9 cellular contexts compared by ENCODE assay signal in the genomic region with DNA sequence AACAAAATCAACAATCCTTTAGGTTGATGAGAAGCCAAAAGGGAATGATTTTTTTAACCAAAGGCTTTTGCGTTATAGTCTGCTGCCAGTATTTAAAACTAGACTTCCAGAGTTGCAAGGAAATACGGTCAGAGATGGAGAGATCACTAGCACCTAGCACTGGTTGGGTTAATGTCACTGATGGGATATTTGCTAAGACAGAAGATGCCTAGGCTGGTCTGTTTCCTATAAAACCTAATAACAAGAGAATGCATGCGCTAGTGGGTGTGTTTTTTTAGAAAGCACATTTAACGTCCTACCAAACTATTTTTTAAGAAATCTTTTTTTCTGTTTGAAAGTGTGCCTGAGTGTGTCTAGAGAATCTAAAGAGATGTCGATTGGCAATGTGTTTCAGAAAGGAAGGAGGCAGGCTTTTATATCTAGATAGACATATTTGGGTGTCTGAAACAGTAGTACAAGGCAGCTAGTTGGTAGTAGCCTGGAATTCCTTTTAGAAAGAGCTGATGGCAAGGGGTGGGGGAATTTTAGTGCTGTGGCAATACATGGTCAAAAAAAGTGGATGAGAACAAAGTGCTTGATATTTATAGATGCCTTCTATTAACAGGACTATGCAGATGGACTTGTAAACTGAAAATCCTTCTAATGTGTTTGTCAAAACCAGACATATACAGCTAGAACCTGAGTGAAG. TPM values are rescaled to one million over a fixed set of nuclear protein-coding genes. Genes with fewer than 3 reads are reported as not detected.
DNase-seq lines count a peak whose midpoint lies in the region; ATAC-seq and TF ChIP-seq lines count a peak whose summit lies in the region.
"Had no signal": no experiment of that assay in that cellular context is flagged by ENCODE, and none has a peak within 500 bp of the region (broad histone marks: within the 10 kb centered on the region; RNA-seq: fewer than 3 reads in every experiment).

No MANE protein-coding gene starts in this region.

- H4K12ac ChIP-seq in trophoblast cell (ENCODE audit: low read depth, low read length): no peak overlapping the region

- DNase-seq in ascending aorta (ENCODE audit: low spot score in 2 of 2) (no peak), heart right ventricle (no peak), trophoblast cell (peak in 1 of 2 donors; percentile 31), NCI-H345 treated with DMSO at 0.1 percent for 48 hours (lab: John Stamatoyannopoulos, UW; ENCODE audit: unreplicated experiment) (no peak)
- no peak for DNase-seq in stimulated activated CD4-positive, alpha-beta T cell treated with anti-CD3 and anti-CD28 coated beads, Interleukin-4, amount 100 ng/mL, for 1 hour
- DNase-seq in activated naive CD4-positive, alpha-beta T cell (lab: John Stamatoyannopoulos, UW): no peak
- DNase-seq: CD8-positive, alpha-beta memory T cell had no signal

- H3K79me2 ChIP-seq in trophoblast cell (ENCODE audit: control insufficient read depth, insufficient read depth, low read length, poor library complexity): peaks cover 23% of the 10 kb centered on the region

- H3K18ac ChIP-seq in trophoblast cell (ENCODE audit: low read length): no peak overlapping the region

- no peak overlapping the region for H4K8ac ChIP-seq in trophoblast cell (ENCODE audit: low read depth, low read length)

- H3K4me3 ChIP-seq in BLaER1 (peak overlapping the region; percentile 68), ascending aorta (peak overlapping the region; percentile 69 to 73), heart right ventricle (peak overlapping the region; percentile 50 to 80 (median 68)), trophoblast cell (ENCODE audit: low read depth, low read length) (peak overlapping the region; percentile 75)

- peaks cover 4% of the 10 kb centered on the region; the same call in 1 of the 2 replicates for H4K20me1 ChIP-seq in BLaER1

- H3K79me1 ChIP-seq in trophoblast cell (ENCODE audit: low read length): peaks cover 22% of the 10 kb centered on the region

- peaks cover 24% of the 10 kb centered on the region for H3K36me3 ChIP-seq in BLaER1
- H3K36me3 ChIP-seq in ascending aorta: peaks cover 0 to under 1% of the 10 kb centered on the region in 2 donors
- H3K36me3 ChIP-seq in heart right ventricle: peaks cover 0 to 18% (median 0%) of the 10 kb centered on the region in 9 donors
- H3K36me3 ChIP-seq in trophoblast cell (ENCODE audit: control insufficient read depth in 1 of 2, insufficient read depth in 2 of 2, low read length in 2 of 2): peaks cover 10 to 18% of the 10 kb centered on the region in 2 experiments

- no peak overlapping the region for H4K91ac ChIP-seq in trophoblast cell (ENCODE audit: low read depth, low read length)

- no peak overlapping the region for H2BK12ac ChIP-seq in trophoblast cell (ENCODE audit: low read length)

- H3K4ac ChIP-seq in trophoblast cell (ENCODE audit: low read depth, low read length): peak overlapping the region; percentile 82

- peak in 6 of 8 donors; percentile 36 to 66 (median 55) for ATAC-seq in heart right ventricle
- ATAC-seq in HG03439 (IDR thresholded peaks at IDR 0.05; ENCODE audit: unreplicated experiment): no peak

- H3K4me2 ChIP-seq in BLaER1 (peak overlapping the region; percentile 82), trophoblast cell (ENCODE audit: low read length) (peak overlapping the region; percentile 59)

- H3K9me3 ChIP-seq in BLaER1 (peaks cover 19% of the 10 kb centered on the region), ascending aorta (no peaks in the 10 kb centered on the region), heart right ventricle (no peaks in the 10 kb centered on the region), trophoblast cell (ENCODE audit: insufficient read depth, low read depth, low read length) (peaks cover 2% of the 10 kb centered on the region)

- 5 to 9% methylated on average over 5 of the region's 5 CpGs for WGBS in heart right ventricle, 2 donors
- WGBS in trophoblast cell (ENCODE audit: extremely low coverage, insufficient coverage, insufficient read length): no CpG with 5 or more reads among the region's 5 CpGs

- intact Hi-C loops in ascending aorta (cut with DNase I): loop anchor here (5.0 kb wide), 2 partner anchors 87 to 207 kb away; a partner anchor contains a TSS
- intact Hi-C loops in heart right ventricle (cut with DNase I): loop anchor here in 7 of 10 donors (5.0 to 10.0 kb wide), 8 partner anchors 47 to 154 kb away; no protein-coding TSS in a partner anchor

- no peak overlapping the region for H3K14ac ChIP-seq in trophoblast cell (ENCODE audit: low read length)

- H3K27ac ChIP-seq in BLaER1 (peak overlapping the region; percentile 79), ascending aorta (peak overlapping the region; percentile 82 to 94), heart right ventricle (peak overlapping the region; percentile 75 to 97 (median 90)), trophoblast cell (ENCODE audit: low read depth, low read length) (peak overlapping the region; percentile 97)

- no peaks in the 10 kb centered on the region for H3K27me3 ChIP-seq in BLaER1
- H3K27me3 ChIP-seq in ascending aorta: no peaks in the 10 kb centered on the region
- no peaks in the 10 kb centered on the region for H3K27me3 ChIP-seq in heart right ventricle
- no peaks in the 10 kb centered on the region for H3K27me3 ChIP-seq in trophoblast cell (ENCODE audit: insufficient read depth, low read length)

- H2BK120ac ChIP-seq in trophoblast cell (ENCODE audit: insufficient read depth, low read length, poor library complexity): no peak overlapping the region

- no peak overlapping the region for H2AFZ ChIP-seq in trophoblast cell (ENCODE audit: insufficient read depth, low read length, poor library complexity)

- TF ChIP-seq CTCF in ascending aorta (IDR thresholded peaks at IDR 0.05) (no peak), heart right ventricle (IDR thresholded peaks at IDR 0.05) (no peak)

- H3K4me1 ChIP-seq in BLaER1 (peaks cover 81% of the 10 kb centered on the region), ascending aorta (peaks cover 6 to 15% of the 10 kb centered on the region in 2 donors), heart right ventricle (peaks cover 6 to 70% (median 50%) of the 10 kb centered on the region in 9 donors), trophoblast cell (ENCODE audit: control insufficient read depth in 1 of 2, insufficient read depth in 2 of 2, low read length in 2 of 2) (peaks cover 15 to 31% of the 10 kb centered on the region in 2 experiments)

- H2AK5ac ChIP-seq in trophoblast cell (ENCODE audit: low read length): no peak overlapping the region

- peak overlapping the region; percentile 89 for H2BK5ac ChIP-seq in trophoblast cell (ENCODE audit: low read depth, low read length, poor library complexity)

- H3K23ac ChIP-seq in trophoblast cell (ENCODE audit: low read length): no peak overlapping the region

- H3K9ac ChIP-seq in BLaER1 (peak overlapping the region; percentile 81), trophoblast cell (ENCODE audit: low read length) (peak overlapping the region; percentile 91)

RNA-seq across cellular contexts. Expression of a gene that starts 0.9 kb away (rescaled TPM):
- total RNA-seq in ascending aorta (352 TPM), heart right ventricle (100 to 1,000 TPM in 9 of 10 donors, 10 to 100 TPM in 1; 96.6 to 180 (median 132) TPM)
- 100 to 1,000 TPM in 1 of 2 donors, 10 to 100 TPM in 1; 69.9 to 119 TPM for polyA plus RNA-seq in heart right ventricle
- 510 and 518 TPM in 2 replicates for polyA plus RNA-seq in trophoblast cell (2013)
- polyA plus RNA-seq: CD8-positive, alpha-beta memory T cell had no signal
